In the genomic region with DNA sequence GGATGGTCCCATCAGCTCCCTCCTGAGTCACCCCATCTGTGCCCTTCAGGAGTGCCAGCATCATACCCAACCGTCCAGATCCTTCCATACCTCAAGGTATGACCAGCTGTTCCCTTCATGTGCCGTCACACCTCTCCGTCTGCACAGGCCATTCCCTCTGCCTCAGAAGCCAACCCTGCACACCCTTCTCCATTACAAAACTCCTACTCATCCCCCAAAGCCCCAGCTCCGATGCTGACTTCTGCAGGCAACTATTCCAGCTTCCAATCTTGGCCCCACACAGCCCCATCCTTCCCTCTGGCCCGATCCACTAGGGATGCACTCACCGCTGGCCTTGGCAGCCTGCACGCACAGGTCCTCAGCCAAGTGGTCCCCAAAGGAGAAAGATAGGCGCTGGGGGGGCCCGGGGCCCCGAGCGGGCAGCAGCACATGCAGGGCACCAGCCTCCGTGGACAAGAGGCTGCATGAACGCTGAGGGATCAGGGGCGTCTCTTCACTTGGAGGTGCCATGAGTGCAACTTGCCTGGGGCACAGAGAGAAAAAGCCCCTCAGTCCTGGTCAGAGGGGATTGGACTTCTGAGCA, we compare ENCODE assay signal across 22 cellular contexts. TPM values are rescaled to one million over a fixed set of nuclear protein-coding genes. Genes with fewer than 3 reads are reported as not detected.
DNase-seq lines count a peak whose midpoint lies in the region; ATAC-seq lines count a peak whose summit lies in the region.
"Had no signal": no experiment of that assay in that cellular context is flagged by ENCODE, and none has a peak within 500 bp of the region (broad histone marks: within the 10 kb centered on the region; RNA-seq: fewer than 3 reads in every experiment).

No MANE protein-coding gene starts in this region.

- no peak overlapping the region for H2AFZ ChIP-seq in neuronal stem cell (ENCODE audit: low read length)

- H3K4me1 ChIP-seq in neuronal stem cell (ENCODE audit: control insufficient read depth in 2 of 2, insufficient read depth in 1 of 2, low read depth in 1 of 2, low read length in 2 of 2) = peaks cover 7 to 12% of the 10 kb centered on the region in 2 donors

- H3K27ac Mint-ChIP-seq in activated naive CD8-positive, alpha-beta T cell treated with anti-CD3 and anti-CD28 coated beads, Interleukin-2, amount 50 U/mL, for 24 hours = peak overlapping the region; percentile 68
- H3K27ac Mint-ChIP-seq: mesothelial cell of epicardium had no signal

- H2BK5ac ChIP-seq in neuronal stem cell (ENCODE audit: low read length) = no peak overlapping the region

- no peak overlapping the region for H3K4me3 ChIP-seq in neuronal stem cell (ENCODE audit: low read length in 2 of 2)
- H3K4me3 ChIP-seq: HAP-1, left lung, SK-N-MC had no signal

- peak overlapping the region; percentile 43 for H2BK12ac ChIP-seq in neuronal stem cell (ENCODE audit: low read length)

- no peak overlapping the region for H4K8ac ChIP-seq in neuronal stem cell (ENCODE audit: low read depth, low read length)

- H3K36me3 Mint-ChIP-seq in activated T-cell treated with anti-CD3 and anti-CD28 coated beads, Interleukin-2, amount 50 U/mL, for 4 hours (ENCODE audit: insufficient read depth) = peaks cover 19% of the 10 kb centered on the region
- peaks cover 40% of the 10 kb centered on the region for H3K36me3 Mint-ChIP-seq in activated naive CD8-positive, alpha-beta T cell treated with anti-CD3 and anti-CD28 coated beads, Interleukin-2, amount 50 U/mL, for 24 hours (ENCODE audit: low read depth)
- H3K36me3 Mint-ChIP-seq: mesothelial cell of epicardium had no signal

- peak overlapping the region; percentile 78 for H2BK15ac ChIP-seq in neuronal stem cell (ENCODE audit: low read length)

- ATAC-seq in activated T-cell treated with anti-CD3 and anti-CD28 coated beads, Interleukin-2, amount 50 U/mL, for 4 hours = no peak
- ATAC-seq in activated naive CD8-positive, alpha-beta T cell treated with anti-CD3 and anti-CD28 coated beads, Interleukin-2, amount 50 U/mL, for 24 hours = no peak
- ATAC-seq in HG03442 (IDR thresholded peaks at IDR 0.05; ENCODE audit: unreplicated experiment) = no peak
- ATAC-seq in GM19351 (IDR thresholded peaks at IDR 0.05; ENCODE audit: unreplicated experiment) = no peak
- ATAC-seq in GM18498 (IDR thresholded peaks at IDR 0.05; ENCODE audit: unreplicated experiment) = no peak
- ATAC-seq: left lung, PC-3 had no signal

- WGBS in neuronal stem cell (ENCODE audit: extremely low coverage in 2 of 2, insufficient read length in 2 of 2, insufficient replicate concordance in 1 of 2), 2 donors = no CpG with 5 or more reads among the region's 14 CpGs

- H3K9ac ChIP-seq in neuronal stem cell (ENCODE audit: low read depth, low read length, poor library complexity) = no peak overlapping the region

- peak overlapping the region; percentile 41 for H3K4me3 Mint-ChIP-seq in activated T-cell treated with anti-CD3 and anti-CD28 coated beads, Interleukin-2, amount 50 U/mL, for 4 hours
- H3K4me3 Mint-ChIP-seq in activated naive CD8-positive, alpha-beta T cell treated with anti-CD3 and anti-CD28 coated beads, Interleukin-2, amount 50 U/mL, for 24 hours = peak overlapping the region; percentile 89
- H3K4me3 Mint-ChIP-seq: mesothelial cell of epicardium had no signal

- H3K27me3 Mint-ChIP-seq in activated T-cell treated with anti-CD3 and anti-CD28 coated beads, Interleukin-2, amount 50 U/mL, for 4 hours (ENCODE audit: low read depth) = no peaks in the 10 kb centered on the region
- no peaks in the 10 kb centered on the region for H3K27me3 Mint-ChIP-seq in activated naive CD8-positive, alpha-beta T cell treated with anti-CD3 and anti-CD28 coated beads, Interleukin-2, amount 50 U/mL, for 24 hours

- H3K14ac ChIP-seq in neuronal stem cell (ENCODE audit: low read length) = no peak overlapping the region

- DNase-seq in activated T-cell treated with anti-CD3 and anti-CD28 coated beads, Interleukin-2, amount 50 U/mL, for 4 hours = no peak
- no peak for DNase-seq in activated T-cell treated with anti-CD3 and anti-CD28 coated beads, Interleukin-2, amount 50 U/mL, for 1 hour
- no peak for DNase-seq in activated naive CD8-positive, alpha-beta T cell treated with anti-CD3 and anti-CD28 coated beads, Interleukin-2, amount 50 U/mL, for 24 hours
- DNase-seq in neuronal stem cell (ENCODE audit: low spot score) = no peak
- DNase-seq: activated CD4-positive, alpha-beta T cell treated with anti-CD3 and anti-CD28 coated beads, Interleukin-2, amount 50 U/mL, for 48 hours; activated effector memory CD4-positive, alpha-beta T cell treated with anti-CD3 and anti-CD28 coated beads, Interleukin-2, amount 50 U/mL, for 16 hours; DND-41; glutamatergic neuron; left lung; NCI-H1436 treated with DMSO at 0.1 percent for 48 hours; NCI-H82; PC-3; retina had no signal

- H3K18ac ChIP-seq in neuronal stem cell (ENCODE audit: low read length) = peak overlapping the region; percentile 82

- peak overlapping the region; percentile 13 for H3K4ac ChIP-seq in neuronal stem cell (ENCODE audit: low read length)

- H3K9me3 ChIP-seq in neuronal stem cell (replicated peaks in 1 of 2; ENCODE audit: control insufficient read depth in 2 of 2, insufficient read depth in 1 of 2, low read depth in 1 of 2, low read length in 2 of 2) = no peaks in the 10 kb centered on the region
- H3K9me3 ChIP-seq: HAP-1, left lung had no signal

- H3K23ac ChIP-seq in neuronal stem cell (ENCODE audit: low read depth, low read length, poor library complexity) = no peak overlapping the region

- H3K27me3 ChIP-seq in neuronal stem cell (ENCODE audit: control insufficient read depth in 3 of 3, insufficient read depth in 3 of 3, low read depth in 1 of 3, low read length in 3 of 3) = peaks cover 0 to 31% (median 2%) of the 10 kb centered on the region in 3 experiments

- no peak overlapping the region for H3K4me2 ChIP-seq in neuronal stem cell (ENCODE audit: insufficient read depth, low read length, poor library complexity, severe bottlenecking)

- no peaks in the 10 kb centered on the region for H3K36me3 ChIP-seq in neuronal stem cell (replicated peaks in 1 of 2; ENCODE audit: control insufficient read depth in 2 of 2, insufficient read depth in 2 of 2, low read length in 2 of 2)
- H3K36me3 ChIP-seq: HAP-1 had no signal

- peaks cover 46% of the 10 kb centered on the region for H3K4me1 Mint-ChIP-seq in activated T-cell treated with anti-CD3 and anti-CD28 coated beads, Interleukin-2, amount 50 U/mL, for 4 hours (ENCODE audit: low read depth)
- H3K4me1 Mint-ChIP-seq in activated naive CD8-positive, alpha-beta T cell treated with anti-CD3 and anti-CD28 coated beads, Interleukin-2, amount 50 U/mL, for 24 hours = peaks cover 47% of the 10 kb centered on the region

- no peaks in the 10 kb centered on the region for H3K9me3 Mint-ChIP-seq in activated T-cell treated with anti-CD3 and anti-CD28 coated beads, Interleukin-2, amount 50 U/mL, for 4 hours
- H3K9me3 Mint-ChIP-seq in activated naive CD8-positive, alpha-beta T cell treated with anti-CD3 and anti-CD28 coated beads, Interleukin-2, amount 50 U/mL, for 24 hours = no peaks in the 10 kb centered on the region
- H3K9me3 Mint-ChIP-seq: mesothelial cell of epicardium had no signal

- peak overlapping the region; percentile 77 for H2BK120ac ChIP-seq in neuronal stem cell (ENCODE audit: low read depth, low read length)

- H3K27ac ChIP-seq in neuronal stem cell (replicated peaks; ENCODE audit: low read length) = no peak overlapping the region
- H3K27ac ChIP-seq: SK-N-MC had no signal

- H2AK5ac ChIP-seq in neuronal stem cell (ENCODE audit: low read depth, low read length) = peak overlapping the region; percentile 95

- no peak overlapping the region for H4K91ac ChIP-seq in neuronal stem cell (ENCODE audit: low read depth, low read length, poor library complexity)

- no peaks in the 10 kb centered on the region for H3K79me1 ChIP-seq in neuronal stem cell (ENCODE audit: low read depth, low read length)

RNA-seq across cellular contexts. Expression of gene JAK3, which starts 3.8 kb away (rescaled TPM):
- total RNA-seq in activated T-cell treated with anti-CD3 and anti-CD28 coated beads, Interleukin-2, amount 50 U/mL, for 4 hours = 100 to 1,000 TPM; 181 to 220 (median 189) TPM
- 10.2 TPM for polyA plus RNA-seq in PFSK-1 (2012; ENCODE audit: insufficient read length, low read depth)
- 3.2 TPM for polyA plus RNA-seq in neuronal stem cell (2013, experiment 1 of 2)
- 3.3 TPM for polyA plus RNA-seq in neuronal stem cell (2013, experiment 2 of 2)

RNA-seq across cellular contexts. Expression of gene RPL18A, which starts 15.7 kb away (rescaled TPM):
- total RNA-seq in activated T-cell treated with anti-CD3 and anti-CD28 coated beads, Interleukin-2, amount 50 U/mL, for 4 hours = 1,000 to 10,000 TPM; 4,001 to 4,060 (median 4,048) TPM
- 5,704 TPM for polyA plus RNA-seq in PFSK-1 (2012; ENCODE audit: insufficient read length, low read depth)
- polyA plus RNA-seq in neuronal stem cell (2013, experiment 1 of 2) = 3,857 TPM
- polyA plus RNA-seq in neuronal stem cell (2013, experiment 2 of 2) = 3,701 TPM

RNA-seq across cellular contexts. Expression of gene INSL3, which starts 22.7 kb away (rescaled TPM):
- total RNA-seq in activated T-cell treated with anti-CD3 and anti-CD28 coated beads, Interleukin-2, amount 50 U/mL, for 4 hours = 1 to 10 TPM; 8.1 to 9.4 (median 9.1) TPM
- 2.6 TPM for polyA plus RNA-seq in PFSK-1 (2012; ENCODE audit: insufficient read length, low read depth)
- 2.2 TPM for polyA plus RNA-seq in neuronal stem cell (2013, experiment 1 of 2)
- polyA plus RNA-seq in neuronal stem cell (2013, experiment 2 of 2) = 1.8 TPM
- total RNA-seq: fibroblast of lung, M059J, PC-3 had no signal
- polyA plus RNA-seq: fibroblast of lung had no signal

RNA-seq across cellular contexts. Expression of gene SLC5A5, which starts 27.7 kb away (rescaled TPM):
- total RNA-seq in activated T-cell treated with anti-CD3 and anti-CD28 coated beads, Interleukin-2, amount 50 U/mL, for 4 hours = 1 to 10 TPM in 2 of 3 donors, under 1 TPM in 1; 0.98 to 1.6 (median 1.1) TPM
- 0.09 TPM for polyA plus RNA-seq in PFSK-1 (2012; ENCODE audit: insufficient read length, low read depth)
- 0.08 TPM for polyA plus RNA-seq in neuronal stem cell (2013, experiment 1 of 2)
- polyA plus RNA-seq in neuronal stem cell (2013, experiment 2 of 2) = 0.19 TPM
- total RNA-seq: fibroblast of lung, M059J, mesothelial cell of epicardium, PC-3 had no signal
- polyA plus RNA-seq: fibroblast of lung had no signal

RNA-seq across cellular contexts. Expression of gene B3GNT3, which starts 49.1 kb away (rescaled TPM):
- under 1 TPM; 0.38 to 0.52 (median 0.45) TPM for total RNA-seq in activated T-cell treated with anti-CD3 and anti-CD28 coated beads, Interleukin-2, amount 50 U/mL, for 4 hours
- 1.4 TPM for polyA plus RNA-seq in PFSK-1 (2012; ENCODE audit: insufficient read length, low read depth)
- polyA plus RNA-seq in neuronal stem cell (2013, experiment 1 of 2) = 0.03 TPM
- not detected for polyA plus RNA-seq in neuronal stem cell (2013, experiment 2 of 2)
- total RNA-seq: fibroblast of lung, mesothelial cell of epicardium had no signal
- polyA plus RNA-seq: fibroblast of lung had no signal
